Comparison of ENCODE assay signal across 1 cellular context in genomic region chr1:234737915-234738314, GRCh38.
TF ChIP-seq lines count a peak whose summit lies in the region.

No MANE protein-coding gene starts in this region.

TF ChIP-seq in SK-N-SH, 30 proteins besides CTCF, POLR2A, EP300 and RAD21 (continued from another document):
- TF ChIP-seq, protein P1, sequence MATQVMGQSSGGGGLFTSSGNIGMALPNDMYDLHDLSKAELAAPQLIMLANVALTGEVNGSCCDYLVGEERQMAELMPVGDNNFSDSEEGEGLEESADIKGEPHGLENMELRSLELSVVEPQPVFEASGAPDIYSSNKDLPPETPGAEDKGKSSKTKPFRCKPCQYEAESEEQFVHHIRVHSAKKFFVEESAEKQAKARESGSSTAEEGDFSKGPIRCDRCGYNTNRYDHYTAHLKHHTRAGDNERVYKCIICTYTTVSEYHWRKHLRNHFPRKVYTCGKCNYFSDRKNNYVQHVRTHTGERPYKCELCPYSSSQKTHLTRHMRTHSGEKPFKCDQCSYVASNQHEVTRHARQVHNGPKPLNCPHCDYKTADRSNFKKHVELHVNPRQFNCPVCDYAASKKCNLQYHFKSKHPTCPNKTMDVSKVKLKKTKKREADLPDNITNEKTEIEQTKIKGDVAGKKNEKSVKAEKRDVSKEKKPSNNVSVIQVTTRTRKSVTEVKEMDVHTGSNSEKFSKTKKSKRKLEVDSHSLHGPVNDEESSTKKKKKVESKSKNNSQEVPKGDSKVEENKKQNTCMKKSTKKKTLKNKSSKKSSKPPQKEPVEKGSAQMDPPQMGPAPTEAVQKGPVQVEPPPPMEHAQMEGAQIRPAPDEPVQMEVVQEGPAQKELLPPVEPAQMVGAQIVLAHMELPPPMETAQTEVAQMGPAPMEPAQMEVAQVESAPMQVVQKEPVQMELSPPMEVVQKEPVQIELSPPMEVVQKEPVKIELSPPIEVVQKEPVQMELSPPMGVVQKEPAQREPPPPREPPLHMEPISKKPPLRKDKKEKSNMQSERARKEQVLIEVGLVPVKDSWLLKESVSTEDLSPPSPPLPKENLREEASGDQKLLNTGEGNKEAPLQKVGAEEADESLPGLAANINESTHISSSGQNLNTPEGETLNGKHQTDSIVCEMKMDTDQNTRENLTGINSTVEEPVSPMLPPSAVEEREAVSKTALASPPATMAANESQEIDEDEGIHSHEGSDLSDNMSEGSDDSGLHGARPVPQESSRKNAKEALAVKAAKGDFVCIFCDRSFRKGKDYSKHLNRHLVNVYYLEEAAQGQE (IDR thresholded peaks at IDR 0.05; ENCODE audit: low read depth, low read length) = no peak
